In genomic region chr5:143230676-143230996, GRCh38 we compare ENCODE assay signal across 15 cellular contexts.
DNase-seq lines count a peak whose midpoint lies in the region; ATAC-seq and TF ChIP-seq lines count a peak whose summit lies in the region.
"Had no signal": no experiment of that assay in that cellular context is flagged by ENCODE, and none has a peak within 500 bp of the region (broad histone marks: within the 10 kb centered on the region; RNA-seq: fewer than 3 reads in every experiment).

No MANE protein-coding gene starts in this region.

- ATAC-seq in GM19372 (IDR thresholded peaks at IDR 0.05; ENCODE audit: low read depth, unreplicated experiment) (peak; percentile 12), T-helper 17 cell (no peak), lower lobe of right lung (no peak), upper lobe of left lung (ENCODE audit: low FRiP score in 2 of 2) (no peak), GM21717 (IDR thresholded peaks at IDR 0.05; ENCODE audit: unreplicated experiment) (no peak)

- 87 to 89% methylated on average over 6 of the region's 6 CpGs for WGBS in upper lobe of left lung, 2 donors

- peaks cover 24% of the 10 kb centered on the region for H3K4me1 ChIP-seq in CD8-positive, alpha-beta memory T cell (ENCODE audit: insufficient read depth, low read length)
- H3K4me1 ChIP-seq in lower lobe of right lung (peaks cover 14% of the 10 kb centered on the region), upper lobe of left lung (peaks cover 0 to 16% (median 10%) of the 10 kb centered on the region in 4 donors)
- H3K4me1 ChIP-seq: pancreas had no signal

- DNase-seq in CD8-positive, alpha-beta memory T cell, result no peak
- DNase-seq in T-helper 17 cell (no peak), lower lobe of right lung (no peak), DMS79 (lab: John Stamatoyannopoulos, UW) (no peak), upper lobe of left lung (no peak)
- DNase-seq: activated CD4-positive, CD25-positive, alpha-beta regulatory T cell treated with anti-CD3 and anti-CD28 coated beads, Interleukin-2, amount 50 U/mL, for 72 hours; glutamatergic neuron; islet precursor cell; NCI-H524 had no signal

- peak overlapping the region in 7 of 8 donors; percentile 50 to 98 (median 93) for H3K27ac Mint-ChIP-seq in CD8-positive, alpha-beta memory T cell
- peak overlapping the region; percentile 94 for H3K27ac Mint-ChIP-seq in T-helper 17 cell

- no peaks in the 10 kb centered on the region for H3K9me3 Mint-ChIP-seq in CD8-positive, alpha-beta memory T cell
- H3K9me3 Mint-ChIP-seq: CD14-positive monocyte, T-cell had no signal

- no peaks in the 10 kb centered on the region for H3K36me3 ChIP-seq in CD8-positive, alpha-beta memory T cell (ENCODE audit: insufficient read depth, low read length)
- H3K36me3 ChIP-seq in lower lobe of right lung (no peaks in the 10 kb centered on the region), upper lobe of left lung (no peaks in the 10 kb centered on the region)
- H3K36me3 ChIP-seq: pancreas had no signal

- TF ChIP-seq CTCF in lower lobe of right lung (IDR thresholded peaks at IDR 0.05) (no peak), upper lobe of left lung (IDR thresholded peaks at IDR 0.05) (no peak)

- no peaks in the 10 kb centered on the region for H3K27me3 ChIP-seq in CD8-positive, alpha-beta memory T cell (ENCODE audit: insufficient read depth, low read length, poor library complexity, severe bottlenecking)
- H3K27me3 ChIP-seq in lower lobe of right lung (ENCODE audit: low read depth) (no peaks in the 10 kb centered on the region), upper lobe of left lung (no peaks in the 10 kb centered on the region)
- H3K27me3 ChIP-seq: pancreas had no signal

- no peak overlapping the region for H3K4me3 ChIP-seq in CD8-positive, alpha-beta memory T cell (ENCODE audit: low read length)
- no peak overlapping the region for H3K4me3 ChIP-seq in lower lobe of right lung
- no peak overlapping the region for H3K4me3 ChIP-seq in upper lobe of left lung
- H3K4me3 ChIP-seq: pancreas, smooth muscle cell had no signal

- H3K36me3 Mint-ChIP-seq in CD8-positive, alpha-beta memory T cell, result peaks cover 0 to 2% (median 0%) of the 10 kb centered on the region in 3 donors
- no peaks in the 10 kb centered on the region for H3K36me3 Mint-ChIP-seq in T-helper 17 cell (ENCODE audit: low read depth)

- H3K27me3 Mint-ChIP-seq in CD8-positive, alpha-beta memory T cell, result no peaks in the 10 kb centered on the region
- H3K27me3 Mint-ChIP-seq in T-helper 17 cell, result no peaks in the 10 kb centered on the region
- H3K27me3 Mint-ChIP-seq: T-cell had no signal

- no peak for TF ChIP-seq EP300 in upper lobe of left lung (IDR thresholded peaks at IDR 0.05)

- no peaks in the 10 kb centered on the region for H3K9me3 ChIP-seq in CD8-positive, alpha-beta memory T cell (ENCODE audit: low read length)
- H3K9me3 ChIP-seq in T-helper 17 cell (ENCODE audit: control insufficient read depth, low read length, poor library complexity, severe bottlenecking), result no peaks in the 10 kb centered on the region
- H3K9me3 ChIP-seq in lower lobe of right lung, result no peaks in the 10 kb centered on the region
- no peaks in the 10 kb centered on the region for H3K9me3 ChIP-seq in upper lobe of left lung
- H3K9me3 ChIP-seq: pancreas had no signal

- H3K27ac ChIP-seq in CD8-positive, alpha-beta memory T cell (ENCODE audit: low read depth, low read length), result no peak overlapping the region
- H3K27ac ChIP-seq in lower lobe of right lung, result peak overlapping the region; percentile 42
- peak overlapping the region in 1 of 4 donors; percentile 40 for H3K27ac ChIP-seq in upper lobe of left lung

- POLR2A ChIA-PET in CD8-positive, alpha-beta memory T cell (lab: Charles Lee), result interaction anchor here (2.3 kb wide), 1 partner anchor 174 kb away, joined by 11 read pairs; the partner anchor contains the start of gene NR3C1

- CTCF ChIA-PET in CD8-positive, alpha-beta memory T cell (lab: Charles Lee), result interaction anchor here (1.6 kb wide), 1 partner anchor 8 kb away, joined by 4 read pairs; no protein-coding TSS in a partner anchor

- intact Hi-C loops in lower lobe of right lung (cut with DNase I), result no loop called here

- peak overlapping the region in 5 of 7 donors; percentile 76 to 89 (median 83) for H3K4me3 Mint-ChIP-seq in CD8-positive, alpha-beta memory T cell
- H3K4me3 Mint-ChIP-seq in T-helper 17 cell, result no peak overlapping the region
- H3K4me3 Mint-ChIP-seq: CD14-positive monocyte had no signal

- H3K4me1 Mint-ChIP-seq in CD8-positive, alpha-beta memory T cell, result peaks cover 35 to 50% (median 40%) of the 10 kb centered on the region in 3 donors
- peaks cover 18% of the 10 kb centered on the region for H3K4me1 Mint-ChIP-seq in T-helper 17 cell

- no peak for TF ChIP-seq POLR2A in upper lobe of left lung (IDR thresholded peaks at IDR 0.05)
